Comparison of ENCODE assay signal across 8 cellular contexts in the genomic region with DNA sequence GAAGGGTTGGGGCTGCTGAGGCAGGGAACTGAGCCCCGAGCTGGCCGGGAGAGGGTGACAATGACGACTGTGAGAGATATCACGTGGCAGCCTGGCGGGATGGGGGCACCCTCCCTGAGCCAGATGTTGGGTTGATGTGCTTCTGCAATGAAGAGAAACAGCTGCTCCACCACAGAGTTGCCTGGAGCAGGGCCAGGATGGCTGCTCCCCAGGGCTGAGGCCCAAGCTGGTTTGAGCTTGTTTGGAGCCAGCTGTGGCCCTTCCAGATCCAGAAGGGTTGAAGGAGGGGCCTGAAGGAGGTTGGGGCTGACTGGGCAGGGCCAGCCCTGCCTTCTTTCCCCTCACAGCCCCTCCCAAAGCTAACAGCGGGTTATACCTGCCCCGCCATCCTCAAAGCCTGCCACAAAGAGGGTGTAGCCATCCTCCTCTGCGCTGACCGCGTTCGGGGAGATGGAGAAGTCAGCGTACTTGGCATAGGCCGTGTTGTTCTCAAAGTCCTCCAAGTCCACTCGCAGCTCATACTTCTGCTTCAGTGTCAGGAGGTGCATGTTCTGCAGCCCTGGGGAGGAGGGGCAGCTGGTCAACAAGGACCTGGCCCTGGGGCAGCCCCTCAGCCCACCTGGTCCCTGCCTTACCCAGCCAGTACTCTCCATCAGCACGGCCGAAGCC.
DNase-seq lines count a peak whose midpoint lies in the region; ATAC-seq lines count a peak whose summit lies in the region.

No MANE protein-coding gene starts in this region.

- H3K4me1 Mint-ChIP-seq in stimulated activated effector memory CD8-positive, alpha-beta T cell treated with anti-CD3 and anti-CD28 coated beads, Interleukin-12 subunit alpha, Interleukin-12 subunit beta, amount 100 ng/mL, for 72 hours = peaks cover 19% of the 10 kb centered on the region

- ATAC-seq in HG02973 (IDR thresholded peaks at IDR 0.05; ENCODE audit: unreplicated experiment) (no peak), GM21717 (IDR thresholded peaks at IDR 0.05; ENCODE audit: unreplicated experiment) (no peak)
- ATAC-seq in stimulated activated effector memory CD8-positive, alpha-beta T cell treated with anti-CD3 and anti-CD28 coated beads, Interleukin-12 subunit alpha, Interleukin-12 subunit beta, amount 100 ng/mL, for 72 hours = no peak

- H3K27ac Mint-ChIP-seq in stimulated activated effector memory CD8-positive, alpha-beta T cell treated with anti-CD3 and anti-CD28 coated beads, Interleukin-12 subunit alpha, Interleukin-12 subunit beta, amount 100 ng/mL, for 72 hours = no peak overlapping the region

- peaks cover 20% of the 10 kb centered on the region for H3K36me3 Mint-ChIP-seq in stimulated activated effector memory CD8-positive, alpha-beta T cell treated with anti-CD3 and anti-CD28 coated beads, Interleukin-12 subunit alpha, Interleukin-12 subunit beta, amount 100 ng/mL, for 72 hours

- H3K9me3 Mint-ChIP-seq in stimulated activated effector memory CD8-positive, alpha-beta T cell treated with anti-CD3 and anti-CD28 coated beads, Interleukin-12 subunit alpha, Interleukin-12 subunit beta, amount 100 ng/mL, for 72 hours = no peaks in the 10 kb centered on the region

- H3K4me3 Mint-ChIP-seq in stimulated activated effector memory CD8-positive, alpha-beta T cell treated with anti-CD3 and anti-CD28 coated beads, Interleukin-12 subunit alpha, Interleukin-12 subunit beta, amount 100 ng/mL, for 72 hours = no peak overlapping the region

- DNase-seq in DMS79 (lab: John Stamatoyannopoulos, UW) (peak; percentile 53), NCI-H82 treated with DMSO at 0.1 percent for 48 hours (lab: John Stamatoyannopoulos, UW; ENCODE audit: unreplicated experiment) (peak; percentile 49), fibroblast of the conjunctiva (ENCODE audit: low read depth) (peak; percentile 98), pons (ENCODE audit: low spot score) (peak; percentile 89)
- no peak for DNase-seq in stimulated activated effector memory CD8-positive, alpha-beta T cell treated with anti-CD3 and anti-CD28 coated beads, Interleukin-12 subunit alpha, Interleukin-12 subunit beta, amount 100 ng/mL, for 72 hours (ENCODE audit: low spot score in 2 of 2)
- no peak for DNase-seq in activated CD4-positive, alpha-beta T cell treated with anti-CD3 and anti-CD28 coated beads, Interleukin-2, amount 50 U/mL, for 4 hours

Comparison
In these comparisons a context has a peak if more than half of its experiments do, and no peak if none do; other contexts are left out.
1. DNase-seq: peak in DMS79 (single experiment), NCI-H82 treated with DMSO at 0.1 percent for 48 hours (single experiment), fibroblast of the conjunctiva (single experiment) and pons (single experiment); none in stimulated activated effector memory CD8-positive, alpha-beta T cell treated with anti-CD3 and anti-CD28 coated beads, Interleukin-12 subunit alpha, Interleukin-12 subunit beta, amount 100 ng/mL, for 72 hours (0 of 2) and activated CD4-positive, alpha-beta T cell treated with anti-CD3 and anti-CD28 coated beads, Interleukin-2, amount 50 U/mL, for 4 hours (0 of 2).